Comparison of ENCODE assay signal across 10 cellular contexts in genomic region chr2:177547122-177547521, GRCh38.
A peak's percentile ranks its signal among the peaks of the same experiment; 100 is the strongest.
DNase-seq lines count a peak whose midpoint lies in the region; ATAC-seq and TF ChIP-seq lines count a peak whose summit lies in the region.
"Had no signal": no experiment of that assay in that cellular context is flagged by ENCODE, and none has a peak within 500 bp of the region (broad histone marks: within the 10 kb centered on the region; RNA-seq: fewer than 3 reads in every experiment).

No MANE protein-coding gene starts in this region.

- H3K4me3 ChIP-seq in foreskin fibroblast (ENCODE audit: low read depth in 1 of 2, low read length in 2 of 2): no peak overlapping the region

- intact Hi-C loops in left colon (cut with DNase I, micrococcal nuclease): no loop called here

- DNase-seq in GM13976 (ENCODE audit: low spot score): peak; percentile 42
- no peak for DNase-seq in stimulated activated CD4-positive, alpha-beta T cell treated with anti-CD3 and anti-CD28 coated beads, Interleukin-4, amount 100 ng/mL, for 4 hours
- DNase-seq in left colon: no peak
- no peak for DNase-seq in foreskin fibroblast
- no peak for DNase-seq in NCI-H748 treated with DMSO at 0.1 percent for 48 hours (lab: John Stamatoyannopoulos, UW)
- DNase-seq: caudate nucleus, IMR-90 had no signal

- in situ Hi-C loops in GM13976 (cut with MboI; ENCODE audit: low sequenced_read_pairs, unreplicated experiment): no loop called here

- ATAC-seq in GM19351 (IDR thresholded peaks at IDR 0.05; ENCODE audit: unreplicated experiment) (peak; percentile 93), HG02840 (IDR thresholded peaks at IDR 0.05; ENCODE audit: low FRiP score, unreplicated experiment) (peak; percentile 81), HG03558 (IDR thresholded peaks at IDR 0.05; ENCODE audit: extremely low read depth, unreplicated experiment) (peak; percentile 93), left colon (no peak)

- TF ChIP-seq CTCF in GM13976 (IDR thresholded peaks at IDR 0.05; ENCODE audit: borderline replicate concordance, control extremely low read depth, extremely low read depth, insufficient read depth, missing control alignments): no peak
- TF ChIP-seq CTCF in foreskin fibroblast (IDR thresholded peaks at IDR 0.05; ENCODE audit: low read depth, low read length): no peak
